Comparison of ENCODE assay signal across 24 cellular contexts in genomic region chr11:131687291-131688055, GRCh38.
DNase-seq lines count a peak whose midpoint lies in the region; ATAC-seq, FAIRE-seq and TF ChIP-seq lines count a peak whose summit lies in the region.
"Had no signal": no experiment of that assay in that cellular context is flagged by ENCODE, and none has a peak within 500 bp of the region (broad histone marks: within the 10 kb centered on the region; RNA-seq: fewer than 3 reads in every experiment).

No MANE protein-coding gene starts in this region.

- intact Hi-C loops in kidney (cut with DNase I) = no loop called here

- H3K36me3 Mint-ChIP-seq in astrocyte (ENCODE audit: low read depth, unreplicated experiment) (no peaks in the 10 kb centered on the region), type B pancreatic cell (no peaks in the 10 kb centered on the region)

- H3F3A ChIP-seq in SK-N-SH (replicated peaks; ENCODE audit: insufficient read depth) = peaks cover 10% of the 10 kb centered on the region

- CTCF ChIA-PET in SK-N-SH (lab: Yijun Ruan, JAX) = interaction anchor here (0.8 to 5.7 kb wide), 25 partner anchors 7 to 1377 kb away, joined by 3 to 49 read pairs (median 4); partner anchors contain the start of gene SNX19

- POLR2A ChIA-PET in SK-N-SH (lab: Yijun Ruan, JAX) = no interaction called here

- no peak for ATAC-seq in SK-N-SH treated with all-trans-retinoic acid at 6 μM for 48 hours

- WGBS in SK-N-SH (ENCODE audit: low lambda C conversion rate) = 44% methylated on average over 15 of the region's 30 CpGs

- H3K36me3 ChIP-seq in SK-N-SH (replicated peaks in 1 of 2; ENCODE audit: control insufficient read depth in 1 of 2, insufficient read depth in 2 of 2, low read length in 1 of 2) = no peaks in the 10 kb centered on the region
- no peaks in the 10 kb centered on the region for H3K36me3 ChIP-seq in astrocyte (ENCODE audit: insufficient read depth, low read length)
- H3K36me3 ChIP-seq in kidney (ENCODE audit: control insufficient read depth in 1 of 2, insufficient read depth in 2 of 2, low read length in 2 of 2) = no peaks in the 10 kb centered on the region
- H3K36me3 ChIP-seq: gastroesophageal sphincter, left lung, upper lobe of left lung had no signal

- peaks cover 1% of the 10 kb centered on the region for H3K9me3 Mint-ChIP-seq in astrocyte (ENCODE audit: unreplicated experiment)
- no peaks in the 10 kb centered on the region for H3K9me3 Mint-ChIP-seq in type B pancreatic cell
- H3K9me3 Mint-ChIP-seq: activated naive CD8-positive, alpha-beta T cell treated with anti-CD3 and anti-CD28 coated beads, Interleukin-2, amount 50 U/mL, for 24 hours; neural crest cell had no signal

- H4K20me1 ChIP-seq in SK-N-SH (ENCODE audit: insufficient read depth) (no peaks in the 10 kb centered on the region), astrocyte (ENCODE audit: insufficient read depth, low read length) (no peaks in the 10 kb centered on the region)

- peaks cover 0 to 12% of the 10 kb centered on the region in 2 experiments; a peak in 2 of 4 replicates for H3K4me1 ChIP-seq in SK-N-SH (ENCODE audit: control insufficient read depth in 1 of 2, insufficient read depth in 2 of 2, low read depth in 1 of 2, low read length in 1 of 2)
- H3K4me1 ChIP-seq in astrocyte (ENCODE audit: insufficient read depth, low read length) = peaks cover 5% of the 10 kb centered on the region
- no peaks in the 10 kb centered on the region for H3K4me1 ChIP-seq in kidney (ENCODE audit: control insufficient read depth in 1 of 2, insufficient read depth in 1 of 2, low read depth in 1 of 2, low read length in 2 of 2)

- no peak for TF ChIP-seq EP300 in SK-N-SH (IDR thresholded peaks at IDR 0.05; ENCODE audit: borderline replicate concordance in 1 of 2, low read depth in 1 of 2, low read length in 1 of 2)

- H3K27me3 Mint-ChIP-seq in astrocyte (ENCODE audit: low read depth, unreplicated experiment) (peaks cover 38% of the 10 kb centered on the region), type B pancreatic cell (peaks cover 57% of the 10 kb centered on the region)

- FAIRE-seq in astrocyte (lab: Jason Lieb, UNC) = no peak
- FAIRE-seq in kidney (lab: Jason Lieb, UNC) = no peak

- peak overlapping the region in 1 of 2 experiments; percentile 48; a peak in 1 of 4 replicates for H3K4me3 ChIP-seq in SK-N-SH (ENCODE audit: low read depth in 2 of 2, low read length in 1 of 2)
- no peak overlapping the region for H3K4me3 ChIP-seq in astrocyte (ENCODE audit: insufficient read depth, low read depth, low read length)
- no peak overlapping the region for H3K4me3 ChIP-seq in kidney (ENCODE audit: low read length in 2 of 2)
- H3K4me3 ChIP-seq: left lung, upper lobe of left lung had no signal

- H3K27me3 ChIP-seq in SK-N-SH (ENCODE audit: insufficient read depth) = peaks cover 5% of the 10 kb centered on the region; the same call in 1 of the 2 replicates
- peaks cover 5% of the 10 kb centered on the region for H3K27me3 ChIP-seq in astrocyte (ENCODE audit: insufficient read depth, low read length)
- H3K27me3 ChIP-seq: upper lobe of left lung had no signal

- no peak overlapping the region for H3K4me3 Mint-ChIP-seq in astrocyte (ENCODE audit: unreplicated experiment)
- H3K4me3 Mint-ChIP-seq in type B pancreatic cell = no peak overlapping the region
- H3K4me3 Mint-ChIP-seq: activated naive CD8-positive, alpha-beta T cell treated with anti-CD3 and anti-CD28 coated beads, Interleukin-2, amount 50 U/mL, for 24 hours; central memory CD8-positive, alpha-beta T cell; neural crest cell had no signal

- no peak overlapping the region for H3K27ac ChIP-seq in SK-N-SH (ENCODE audit: low read depth in 2 of 2, low read length in 1 of 2)
- no peak overlapping the region for H3K27ac ChIP-seq in astrocyte (ENCODE audit: low read depth, low read length)
- no peak overlapping the region for H3K27ac ChIP-seq in kidney (ENCODE audit: low read depth in 2 of 2, low read length in 2 of 2)
- H3K27ac ChIP-seq: 22Rv1, gastroesophageal sphincter, left lung, RWPE1, upper lobe of left lung had no signal

- no peak overlapping the region for H2AFZ ChIP-seq in SK-N-SH (ENCODE audit: low read depth)
- peak overlapping the region; percentile 79 for H2AFZ ChIP-seq in astrocyte (ENCODE audit: low read depth, low read length)

- no peaks in the 10 kb centered on the region for H3K79me2 ChIP-seq in SK-N-SH (ENCODE audit: insufficient read depth)
- no peaks in the 10 kb centered on the region for H3K79me2 ChIP-seq in astrocyte (ENCODE audit: insufficient read depth, low read length)

- TF ChIP-seq RAD21 in SK-N-SH (IDR thresholded peaks at IDR 0.05; ENCODE audit: low read length) = no peak

- no peak for TF ChIP-seq CTCF in SK-N-SH (IDR thresholded peaks at IDR 0.05)
- TF ChIP-seq CTCF in astrocyte (IDR thresholded peaks at IDR 0.05; ENCODE audit: insufficient read depth, low read depth, low read length) = no peak
- no peak for TF ChIP-seq CTCF in kidney (IDR thresholded peaks at IDR 0.05; ENCODE audit: borderline replicate concordance, extremely low read depth, insufficient read depth)
- no peak for TF ChIP-seq CTCF in type B pancreatic cell (conservative IDR thresholded peaks at IDR 0.05)

- H3K4me2 ChIP-seq in SK-N-SH (peak overlapping the region; percentile 71), astrocyte (ENCODE audit: low read length) (peak overlapping the region; percentile 82)

- H3K9ac ChIP-seq in SK-N-SH (no peak overlapping the region), astrocyte (ENCODE audit: low read length) (no peak overlapping the region), kidney (ENCODE audit: low read length in 2 of 2) (no peak overlapping the region)

- H3K27ac Mint-ChIP-seq in astrocyte (ENCODE audit: unreplicated experiment) (no peak overlapping the region), type B pancreatic cell (no peak overlapping the region)
- H3K27ac Mint-ChIP-seq: activated naive CD8-positive, alpha-beta T cell treated with anti-CD3 and anti-CD28 coated beads, Interleukin-2, amount 50 U/mL, for 24 hours had no signal

- DNase-seq in SK-N-SH (no peak), astrocyte (ENCODE audit: low read depth) (no peak), kidney (peak; percentile 66), type B pancreatic cell (ENCODE audit: extremely low spot score, unreplicated experiment) (peak; percentile 65), foreskin melanocyte (no peak), NCI-H526 (lab: John Stamatoyannopoulos, UW) (no peak), D341Med (ENCODE audit: low spot score) (no peak)
- DNase-seq: activated CD4-positive, alpha-beta T cell treated with anti-CD3 and anti-CD28 coated beads, Interleukin-2, amount 50 U/mL, for 1 hour; activated CD4-positive, CD25-positive, alpha-beta regulatory T cell; activated naive CD4-positive, alpha-beta T cell; GF-D8; GOT3; NCI-H1048; NCI-H1694 treated with DMSO at 0.1 percent for 48 hours; stimulated activated CD4-positive, alpha-beta T cell treated with anti-CD3 and anti-CD28 coated beads, Interleukin-4, amount 100 ng/mL, for 24 hours had no signal

- H3K9me3 ChIP-seq in SK-N-SH = no peaks in the 10 kb centered on the region
- H3K9me3 ChIP-seq in astrocyte (ENCODE audit: insufficient read depth, low read depth, low read length) = no peaks in the 10 kb centered on the region
- no peaks in the 10 kb centered on the region for H3K9me3 ChIP-seq in kidney (ENCODE audit: control insufficient read depth in 1 of 2, low read length in 2 of 2)
- H3K9me3 ChIP-seq: gastroesophageal sphincter, left lung, upper lobe of left lung had no signal

- H3K9me2 ChIP-seq in SK-N-SH = no peaks in the 10 kb centered on the region

- peaks cover 1% of the 10 kb centered on the region for H3K4me1 Mint-ChIP-seq in astrocyte (ENCODE audit: low read depth, unreplicated experiment)
- H3K4me1 Mint-ChIP-seq in type B pancreatic cell (ENCODE audit: unreplicated experiment) = peaks cover 4% of the 10 kb centered on the region
- H3K4me1 Mint-ChIP-seq: activated naive CD8-positive, alpha-beta T cell treated with anti-CD3 and anti-CD28 coated beads, Interleukin-2, amount 50 U/mL, for 24 hours; central memory CD8-positive, alpha-beta T cell had no signal

TF ChIP-seq in SK-N-SH, 30 proteins besides CTCF, POLR2A, EP300 and RAD21 (continues in another document):
- TF ChIP-seq, protein P1, sequence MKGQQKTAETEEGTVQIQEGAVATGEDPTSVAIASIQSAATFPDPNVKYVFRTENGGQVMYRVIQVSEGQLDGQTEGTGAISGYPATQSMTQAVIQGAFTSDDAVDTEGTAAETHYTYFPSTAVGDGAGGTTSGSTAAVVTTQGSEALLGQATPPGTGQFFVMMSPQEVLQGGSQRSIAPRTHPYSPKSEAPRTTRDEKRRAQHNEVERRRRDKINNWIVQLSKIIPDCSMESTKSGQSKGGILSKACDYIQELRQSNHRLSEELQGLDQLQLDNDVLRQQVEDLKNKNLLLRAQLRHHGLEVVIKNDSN (IDR thresholded peaks at IDR 0.05; ENCODE audit: borderline replicate concordance, low read depth) = no peak
- TF ChIP-seq TCF12 (IDR thresholded peaks at IDR 0.05) = no peak
- no peak for TF ChIP-seq SMC3 (IDR thresholded peaks at IDR 0.05; ENCODE audit: low read depth, low read length)

TF ChIP-seq in SK-N-SH treated with all-trans-retinoic acid at 6 μM for 48 hours, 23 proteins besides CTCF, POLR2A, EP300 and RAD21 (continues in another document):
- TF ChIP-seq ZNF8 (CRISPR knock-in tag; IDR thresholded peaks at IDR 0.05) = no peak
- TF ChIP-seq RARB (CRISPR knock-in tag; IDR thresholded peaks at IDR 0.05) = no peak
- TF ChIP-seq, protein P2, sequence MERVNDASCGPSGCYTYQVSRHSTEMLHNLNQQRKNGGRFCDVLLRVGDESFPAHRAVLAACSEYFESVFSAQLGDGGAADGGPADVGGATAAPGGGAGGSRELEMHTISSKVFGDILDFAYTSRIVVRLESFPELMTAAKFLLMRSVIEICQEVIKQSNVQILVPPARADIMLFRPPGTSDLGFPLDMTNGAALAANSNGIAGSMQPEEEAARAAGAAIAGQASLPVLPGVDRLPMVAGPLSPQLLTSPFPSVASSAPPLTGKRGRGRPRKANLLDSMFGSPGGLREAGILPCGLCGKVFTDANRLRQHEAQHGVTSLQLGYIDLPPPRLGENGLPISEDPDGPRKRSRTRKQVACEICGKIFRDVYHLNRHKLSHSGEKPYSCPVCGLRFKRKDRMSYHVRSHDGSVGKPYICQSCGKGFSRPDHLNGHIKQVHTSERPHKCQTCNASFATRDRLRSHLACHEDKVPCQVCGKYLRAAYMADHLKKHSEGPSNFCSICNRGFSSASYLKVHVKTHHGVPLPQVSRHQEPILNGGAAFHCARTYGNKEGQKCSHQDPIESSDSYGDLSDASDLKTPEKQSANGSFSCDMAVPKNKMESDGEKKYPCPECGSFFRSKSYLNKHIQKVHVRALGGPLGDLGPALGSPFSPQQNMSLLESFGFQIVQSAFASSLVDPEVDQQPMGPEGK (CRISPR knock-in tag; IDR thresholded peaks at IDR 0.05; ENCODE audit: borderline replicate concordance) = no peak
- TF ChIP-seq ZFP30 (CRISPR knock-in tag; IDR thresholded peaks at IDR 0.05) = no peak
- no peak for TF ChIP-seq ZNF70 (CRISPR knock-in tag; IDR thresholded peaks at IDR 0.05)
- TF ChIP-seq OSR1 (CRISPR knock-in tag; IDR thresholded peaks at IDR 0.05) = no peak
- no peak for TF ChIP-seq SNAI2 (CRISPR knock-in tag; IDR thresholded peaks at IDR 0.05)

Comparison
In these comparisons a context has a peak if more than half of its experiments do, and no peak if none do; other contexts are left out.
1. DNase-seq: peak in kidney (single experiment) and type B pancreatic cell (single experiment); none in SK-N-SH (single experiment), astrocyte (single experiment), foreskin melanocyte (single experiment), NCI-H526 (0 of 2) and D341Med (single experiment).